1 cellular context compared by ENCODE assay signal in the genomic region with DNA sequence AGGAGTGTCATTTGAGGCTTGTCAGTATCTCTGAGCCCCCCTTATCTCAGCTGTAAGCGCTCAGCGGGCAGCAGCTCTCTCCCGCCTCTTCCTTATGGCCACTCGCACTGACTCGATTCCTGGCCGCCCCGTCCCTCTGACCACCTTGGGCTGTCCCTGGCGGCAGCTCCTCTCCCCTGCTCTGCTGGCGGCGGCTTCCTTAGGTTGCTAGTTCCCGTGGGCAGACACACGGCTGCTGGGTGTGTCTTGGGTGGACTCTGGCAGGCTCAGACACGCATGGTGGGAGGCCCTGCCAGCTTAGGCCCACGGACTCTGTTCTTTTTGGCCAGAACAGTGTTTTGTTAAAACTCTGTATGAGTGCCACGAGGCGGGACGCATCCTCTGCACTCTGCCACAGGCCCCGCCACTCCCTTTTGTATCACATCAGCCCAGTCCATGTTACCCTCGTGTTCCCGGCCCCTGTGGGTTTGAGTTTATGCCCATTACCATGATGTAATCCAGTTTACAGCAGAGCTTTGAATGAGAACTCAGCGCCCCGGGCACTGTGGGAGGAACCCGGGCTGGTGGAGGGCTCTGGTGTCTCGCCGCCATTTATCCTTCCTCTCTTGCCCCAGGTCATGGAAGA.
A peak's percentile ranks its signal among the peaks of the same experiment; 100 is the strongest.
TF ChIP-seq lines count a peak whose summit lies in the region.

No MANE protein-coding gene starts in this region.

TF ChIP-seq in HEK293, 187 proteins besides CTCF, POLR2A, EP300 and RAD21 (continued from another document):
- TF ChIP-seq, protein P1, sequence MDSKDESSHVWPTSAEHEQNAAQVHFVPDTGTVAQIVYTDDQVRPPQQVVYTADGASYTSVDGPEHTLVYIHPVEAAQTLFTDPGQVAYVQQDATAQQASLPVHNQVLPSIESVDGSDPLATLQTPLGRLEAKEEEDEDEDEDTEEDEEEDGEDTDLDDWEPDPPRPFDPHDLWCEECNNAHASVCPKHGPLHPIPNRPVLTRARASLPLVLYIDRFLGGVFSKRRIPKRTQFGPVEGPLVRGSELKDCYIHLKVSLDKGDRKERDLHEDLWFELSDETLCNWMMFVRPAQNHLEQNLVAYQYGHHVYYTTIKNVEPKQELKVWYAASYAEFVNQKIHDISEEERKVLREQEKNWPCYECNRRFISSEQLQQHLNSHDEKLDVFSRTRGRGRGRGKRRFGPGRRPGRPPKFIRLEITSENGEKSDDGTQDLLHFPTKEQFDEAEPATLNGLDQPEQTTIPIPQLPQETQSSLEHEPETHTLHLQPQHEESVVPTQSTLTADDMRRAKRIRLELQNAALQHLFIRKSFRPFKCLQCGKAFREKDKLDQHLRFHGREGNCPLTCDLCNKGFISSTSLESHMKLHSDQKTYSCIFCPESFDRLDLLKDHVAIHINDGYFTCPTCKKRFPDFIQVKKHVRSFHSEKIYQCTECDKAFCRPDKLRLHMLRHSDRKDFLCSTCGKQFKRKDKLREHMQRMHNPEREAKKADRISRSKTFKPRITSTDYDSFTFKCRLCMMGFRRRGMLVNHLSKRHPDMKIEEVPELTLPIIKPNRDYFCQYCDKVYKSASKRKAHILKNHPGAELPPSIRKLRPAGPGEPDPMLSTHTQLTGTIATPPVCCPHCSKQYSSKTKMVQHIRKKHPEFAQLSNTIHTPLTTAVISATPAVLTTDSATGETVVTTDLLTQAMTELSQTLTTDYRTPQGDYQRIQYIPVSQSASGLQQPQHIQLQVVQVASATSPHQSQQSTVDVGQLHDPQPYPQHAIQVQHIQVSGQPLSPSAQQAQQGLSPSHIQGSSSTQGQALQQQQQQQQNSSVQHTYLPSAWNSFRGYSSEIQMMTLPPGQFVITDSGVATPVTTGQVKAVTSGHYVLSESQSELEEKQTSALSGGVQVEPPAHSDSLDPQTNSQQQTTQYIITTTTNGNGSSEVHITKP (tag by site-specific recombination; IDR thresholded peaks at IDR 0.05): peak; percentile 52
- TF ChIP-seq MYNN (tag by site-specific recombination; IDR thresholded peaks at IDR 0.05; ENCODE audit: borderline replicate concordance) (no peak), ZNF514 (tag by site-specific recombination; IDR thresholded peaks at IDR 0.05) (no peak), ZNF544 (tag by site-specific recombination; IDR thresholded peaks at IDR 0.05) (no peak), ZNF629 (tag by site-specific recombination; IDR thresholded peaks at IDR 0.05) (no peak), ZFHX2 (tag by site-specific recombination; conservative IDR thresholded peaks at IDR 0.05) (peak; percentile 73), ZNF155 (tag by site-specific recombination; IDR thresholded peaks at IDR 0.05) (no peak), ZNF664 (tag by site-specific recombination; IDR thresholded peaks at IDR 0.05) (no peak), ZNF133 (tag by site-specific recombination; IDR thresholded peaks at IDR 0.05) (no peak), GLIS2 (tag by site-specific recombination; IDR thresholded peaks at IDR 0.05) (no peak), ZBTB7A (tag by site-specific recombination; IDR thresholded peaks at IDR 0.05; ENCODE audit: low read depth) (no peak), ZNF2 (tag by site-specific recombination; IDR thresholded peaks at IDR 0.05) (no peak), ZNF677 (tag by site-specific recombination; IDR thresholded peaks at IDR 0.05) (no peak), ZFP41 (tag by site-specific recombination; IDR thresholded peaks at IDR 0.05; ENCODE audit: borderline replicate concordance) (no peak), OSR2 (tag by site-specific recombination; IDR thresholded peaks at IDR 0.05) (no peak), ZBTB1 (tag by site-specific recombination; IDR thresholded peaks at IDR 0.05) (no peak), ZNF202 (tag by site-specific recombination; IDR thresholded peaks at IDR 0.05; ENCODE audit: borderline replicate concordance) (no peak)
- TF ChIP-seq, protein P2, sequence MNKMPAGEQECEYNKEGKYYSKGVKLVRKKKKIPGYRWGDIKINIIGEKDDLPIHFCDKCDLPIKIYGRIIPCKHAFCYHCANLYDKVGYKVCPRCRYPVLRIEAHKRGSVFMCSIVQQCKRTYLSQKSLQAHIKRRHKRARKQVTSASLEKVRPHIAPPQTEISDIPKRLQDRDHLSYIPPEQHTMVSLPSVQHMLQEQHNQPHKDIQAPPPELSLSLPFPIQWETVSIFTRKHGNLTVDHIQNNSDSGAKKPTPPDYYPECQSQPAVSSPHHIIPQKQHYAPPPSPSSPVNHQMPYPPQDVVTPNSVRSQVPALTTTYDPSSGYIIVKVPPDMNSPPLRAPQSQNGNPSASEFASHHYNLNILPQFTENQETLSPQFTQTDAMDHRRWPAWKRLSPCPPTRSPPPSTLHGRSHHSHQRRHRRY (tag by site-specific recombination; IDR thresholded peaks at IDR 0.05): no peak
- TF ChIP-seq, protein P3, sequence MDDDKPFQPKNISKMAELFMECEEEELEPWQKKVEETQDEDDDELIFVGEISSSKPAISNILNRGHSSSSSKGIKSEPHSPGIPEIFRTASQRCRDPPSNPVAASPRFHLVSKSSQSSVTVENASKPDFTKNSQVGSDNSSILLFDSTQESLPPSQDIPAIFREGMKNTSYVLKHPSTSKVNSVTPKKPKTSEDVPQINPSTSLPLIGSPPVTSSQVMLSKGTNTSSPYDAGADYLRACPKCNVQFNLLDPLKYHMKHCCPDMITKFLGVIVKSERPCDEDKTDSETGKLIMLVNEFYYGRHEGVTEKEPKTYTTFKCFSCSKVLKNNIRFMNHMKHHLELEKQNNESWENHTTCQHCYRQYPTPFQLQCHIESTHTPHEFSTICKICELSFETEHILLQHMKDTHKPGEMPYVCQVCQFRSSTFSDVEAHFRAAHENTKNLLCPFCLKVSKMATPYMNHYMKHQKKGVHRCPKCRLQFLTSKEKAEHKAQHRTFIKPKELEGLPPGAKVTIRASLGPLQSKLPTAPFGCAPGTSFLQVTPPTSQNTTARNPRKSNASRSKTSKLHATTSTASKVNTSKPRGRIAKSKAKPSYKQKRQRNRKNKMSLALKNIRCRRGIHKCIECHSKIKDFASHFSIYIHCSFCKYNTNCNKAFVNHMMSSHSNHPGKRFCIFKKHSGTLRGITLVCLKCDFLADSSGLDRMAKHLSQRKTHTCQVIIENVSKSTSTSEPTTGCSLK (tag by site-specific recombination; IDR thresholded peaks at IDR 0.05): no peak
- TF ChIP-seq, protein P4, sequence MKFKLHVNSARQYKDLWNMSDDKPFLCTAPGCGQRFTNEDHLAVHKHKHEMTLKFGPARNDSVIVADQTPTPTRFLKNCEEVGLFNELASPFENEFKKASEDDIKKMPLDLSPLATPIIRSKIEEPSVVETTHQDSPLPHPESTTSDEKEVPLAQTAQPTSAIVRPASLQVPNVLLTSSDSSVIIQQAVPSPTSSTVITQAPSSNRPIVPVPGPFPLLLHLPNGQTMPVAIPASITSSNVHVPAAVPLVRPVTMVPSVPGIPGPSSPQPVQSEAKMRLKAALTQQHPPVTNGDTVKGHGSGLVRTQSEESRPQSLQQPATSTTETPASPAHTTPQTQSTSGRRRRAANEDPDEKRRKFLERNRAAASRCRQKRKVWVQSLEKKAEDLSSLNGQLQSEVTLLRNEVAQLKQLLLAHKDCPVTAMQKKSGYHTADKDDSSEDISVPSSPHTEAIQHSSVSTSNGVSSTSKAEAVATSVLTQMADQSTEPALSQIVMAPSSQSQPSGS (tag by site-specific recombination; IDR thresholded peaks at IDR 0.05; ENCODE audit: low read depth): 0 out of 2 replicates have a peak, but pooled peaks have one; percentile 10
TF ChIP-seq in HEK293: peak in this region for 5.
